ENCODE assay signal across 9 cellular contexts in genomic region chr17:7352910-7353635, GRCh38. TPM values are rescaled to one million over a fixed set of nuclear protein-coding genes. Genes with fewer than 3 reads are reported as not detected.
A peak's percentile ranks its signal among the peaks of the same experiment; 100 is the strongest.
DNase-seq lines count a peak whose midpoint lies in the region; ATAC-seq and TF ChIP-seq lines count a peak whose summit lies in the region.
"Had no signal": no experiment of that assay in that cellular context is flagged by ENCODE, and none has a peak within 500 bp of the region (broad histone marks: within the 10 kb centered on the region; RNA-seq: fewer than 3 reads in every experiment).

No MANE protein-coding gene starts in this region.

- H3K4me1 ChIP-seq in HUES64 (ENCODE audit: insufficient read depth, low read length) (peaks cover 12% of the 10 kb centered on the region), subcutaneous abdominal adipose tissue (ENCODE audit: control insufficient read depth in 5 of 5, insufficient read depth in 5 of 5, low read length in 5 of 5) (peaks cover 3 to 63% (median 56%) of the 10 kb centered on the region in 5 donors)

- H3K4me1 Mint-ChIP-seq in activated naive CD8-positive, alpha-beta T cell treated with anti-CD3 and anti-CD28 coated beads, Interleukin-2, amount 10 ng/mL, durations not matched to agents 7 days and 5 days, result peaks cover 31% of the 10 kb centered on the region

- H3K9me3 ChIP-seq in HUES64 (ENCODE audit: insufficient read depth, low read depth, low read length) (no peaks in the 10 kb centered on the region), subcutaneous abdominal adipose tissue (ENCODE audit: control insufficient read depth in 5 of 5, low read length in 5 of 5) (no peaks in the 10 kb centered on the region)

- H3K36me3 Mint-ChIP-seq in activated naive CD8-positive, alpha-beta T cell treated with anti-CD3 and anti-CD28 coated beads, Interleukin-2, amount 10 ng/mL, durations not matched to agents 7 days and 5 days, result peaks cover 12% of the 10 kb centered on the region

- no peak for TF ChIP-seq CTCF in kidney epithelial cell (IDR thresholded peaks at IDR 0.05; ENCODE audit: insufficient read depth, low read length, poor library complexity, severe bottlenecking)

- no peaks in the 10 kb centered on the region for H3K9me3 Mint-ChIP-seq in activated naive CD8-positive, alpha-beta T cell treated with anti-CD3 and anti-CD28 coated beads, Interleukin-2, amount 10 ng/mL, durations not matched to agents 7 days and 5 days

- H3K27ac Mint-ChIP-seq in activated naive CD8-positive, alpha-beta T cell treated with anti-CD3 and anti-CD28 coated beads, Interleukin-2, amount 10 ng/mL, durations not matched to agents 7 days and 5 days, result peak overlapping the region; percentile 92

- POLR2A ChIA-PET in activated naive CD8-positive, alpha-beta T cell treated with anti-CD3 and anti-CD28 coated beads, Interleukin-2, amount 10 ng/mL, durations not matched to agents 7 days and 5 days (lab: Charles Lee), result interaction anchor here (1.0 to 1.7 kb wide), 9 partner anchors 17 to 209 kb away, joined by 3 to 5 read pairs (median 4); partner anchors contain the start of genes ACAP1, NEURL4, SENP3 and TMEM256

- H3K27ac ChIP-seq in HUES64 (ENCODE audit: low read depth, low read length) (no peak overlapping the region), subcutaneous abdominal adipose tissue (ENCODE audit: low read depth, low read length) (peak overlapping the region; percentile 98)

- 94% methylated on average over 37 of the region's 37 CpGs for WGBS in HUES64

- 0 out of 2 replicates have a peak, but pooled peaks cover 3% of the 10 kb centered on the region for H3K27me3 ChIP-seq in HUES64 (ENCODE audit: insufficient read depth, low read length)
- no peaks in the 10 kb centered on the region for H3K27me3 ChIP-seq in kidney epithelial cell (ENCODE audit: control insufficient read depth, insufficient read depth, low read length)
- no peaks in the 10 kb centered on the region for H3K27me3 ChIP-seq in subcutaneous abdominal adipose tissue (ENCODE audit: control insufficient read depth in 5 of 5, insufficient read depth in 4 of 5, low read length in 5 of 5)

- H3K36me3 ChIP-seq in HUES64 (ENCODE audit: insufficient read depth, low read length) (no peaks in the 10 kb centered on the region), kidney epithelial cell (ENCODE audit: control insufficient read depth, insufficient read depth, low read length) (no peaks in the 10 kb centered on the region), subcutaneous abdominal adipose tissue (ENCODE audit: control insufficient read depth in 5 of 5, insufficient read depth in 5 of 5, low read length in 5 of 5) (no peaks in the 10 kb centered on the region)

- H3K27me3 Mint-ChIP-seq in activated naive CD8-positive, alpha-beta T cell treated with anti-CD3 and anti-CD28 coated beads, Interleukin-2, amount 10 ng/mL, durations not matched to agents 7 days and 5 days, result no peaks in the 10 kb centered on the region

- peak overlapping the region; percentile 91 for H3K4me3 Mint-ChIP-seq in activated naive CD8-positive, alpha-beta T cell treated with anti-CD3 and anti-CD28 coated beads, Interleukin-2, amount 10 ng/mL, durations not matched to agents 7 days and 5 days

- peak; percentile 35 for DNase-seq in activated naive CD8-positive, alpha-beta T cell treated with anti-CD3 and anti-CD28 coated beads, Interleukin-2, amount 10 ng/mL, durations not matched to agents 7 days and 5 days
- no peak for DNase-seq in kidney epithelial cell (ENCODE audit: low read depth)
- DNase-seq in activated gamma-delta T cell (lab: John Stamatoyannopoulos, UW), result no peak
- DNase-seq in iPS-NIHi11 (ENCODE audit: low spot score), result no peak
- DNase-seq: activated gamma-delta T cell treated with Interleukin-2 at 50 U/mL for 16 hours, NCI-H2107 had no signal

- H3K9ac ChIP-seq in HUES64 (ENCODE audit: low read depth, low read length) (no peak overlapping the region), subcutaneous abdominal adipose tissue (ENCODE audit: low read length in 5 of 5) (peak overlapping the region in 4 of 5 donors; percentile 81 to 89 (median 86))

- ATAC-seq in activated naive CD8-positive, alpha-beta T cell treated with anti-CD3 and anti-CD28 coated beads, Interleukin-2, amount 10 ng/mL, durations not matched to agents 7 days and 5 days (ENCODE audit: low read depth), result no peak
- ATAC-seq in GM18519 (IDR thresholded peaks at IDR 0.05; ENCODE audit: low FRiP score, unreplicated experiment), result no peak

- H3K4me3 ChIP-seq in HUES64 (ENCODE audit: low read length), result peak overlapping the region; percentile 91
- H3K4me3 ChIP-seq in kidney epithelial cell (ENCODE audit: low read depth, low read length), result peak overlapping the region; percentile 89
- H3K4me3 ChIP-seq in subcutaneous abdominal adipose tissue (ENCODE audit: low read depth in 1 of 5, low read length in 5 of 5), result peak overlapping the region in 4 of 5 donors; percentile 76 to 87 (median 80)

RNA-seq across cellular contexts. Expression of gene KCTD11, which starts 1.1 kb away (rescaled TPM):
- 4.9 TPM for polyA plus RNA-seq in HUES64 (2013, experiment 1 of 2)
- polyA plus RNA-seq in HUES64 (2013, experiment 2 of 2), result 5.1 TPM
- total RNA-seq in activated naive CD8-positive, alpha-beta T cell treated with anti-CD3 and anti-CD28 coated beads, Interleukin-2, amount 10 ng/mL, durations not matched to agents 7 days and 5 days, result 1 to 10 TPM; 8.1 to 8.7 TPM
- total RNA-seq in kidney epithelial cell, result 14.9 and 15.5 TPM in 2 replicates

RNA-seq across cellular contexts. Expression of gene TMEM95, which starts 1.9 kb away (rescaled TPM):
- polyA plus RNA-seq in HUES64 (2013, experiment 1 of 2), result not detected
- polyA plus RNA-seq in HUES64 (2013, experiment 2 of 2), result not detected
- not detected for total RNA-seq in activated naive CD8-positive, alpha-beta T cell treated with anti-CD3 and anti-CD28 coated beads, Interleukin-2, amount 10 ng/mL, durations not matched to agents 7 days and 5 days
- not detected in 2 replicates for total RNA-seq in kidney epithelial cell

RNA-seq across cellular contexts. Expression of gene ACAP1, which starts 16.7 kb away (rescaled TPM):
- 10.5 TPM for polyA plus RNA-seq in HUES64 (2013, experiment 1 of 2)
- 8.9 TPM for polyA plus RNA-seq in HUES64 (2013, experiment 2 of 2)
- 100 to 1,000 TPM; 710 to 756 TPM for total RNA-seq in activated naive CD8-positive, alpha-beta T cell treated with anti-CD3 and anti-CD28 coated beads, Interleukin-2, amount 10 ng/mL, durations not matched to agents 7 days and 5 days
- 0.14 and 3.6 TPM in 2 replicates for total RNA-seq in kidney epithelial cell

RNA-seq across cellular contexts. Expression of gene NEURL4, which starts 23.9 kb away (rescaled TPM):
- 21.5 TPM for polyA plus RNA-seq in HUES64 (2013, experiment 1 of 2)
- polyA plus RNA-seq in HUES64 (2013, experiment 2 of 2), result 16.9 TPM
- total RNA-seq in activated naive CD8-positive, alpha-beta T cell treated with anti-CD3 and anti-CD28 coated beads, Interleukin-2, amount 10 ng/mL, durations not matched to agents 7 days and 5 days, result 10 to 100 TPM; 53.4 to 58.6 TPM
- 16.3 and 29.9 TPM in 2 replicates for total RNA-seq in kidney epithelial cell

RNA-seq across cellular contexts. Expression of gene TNK1, which starts 27.8 kb away (rescaled TPM):
- polyA plus RNA-seq in HUES64 (2013, experiment 1 of 2), result 2.2 TPM
- polyA plus RNA-seq in HUES64 (2013, experiment 2 of 2), result 3.5 TPM
- 1 to 10 TPM; 5.2 to 6.5 TPM for total RNA-seq in activated naive CD8-positive, alpha-beta T cell treated with anti-CD3 and anti-CD28 coated beads, Interleukin-2, amount 10 ng/mL, durations not matched to agents 7 days and 5 days
- 4.0 and 13.3 TPM in 2 replicates for total RNA-seq in kidney epithelial cell

Comparison
In these comparisons a context has a peak if more than half of its experiments do, and no peak if none do; other contexts are left out.
1. RNA of gene ACAP1, which starts 16.7 kb away (total RNA-seq): 710 to 756 TPM in activated naive CD8-positive, alpha-beta T cell treated with anti-CD3 and anti-CD28 coated beads, Interleukin-2, amount 10 ng/mL, durations not matched to agents 7 days and 5 days; 0.14 to 3.6 TPM in kidney epithelial cell; every median in the first group is over 100 times any median in the second.
2. Peak in every context shown above with its lines, with median percentiles within 50 percentile points of each other: H3K4me3 ChIP-seq.